Comparison of ENCODE assay signal across 8 cellular contexts in the genomic region with DNA sequence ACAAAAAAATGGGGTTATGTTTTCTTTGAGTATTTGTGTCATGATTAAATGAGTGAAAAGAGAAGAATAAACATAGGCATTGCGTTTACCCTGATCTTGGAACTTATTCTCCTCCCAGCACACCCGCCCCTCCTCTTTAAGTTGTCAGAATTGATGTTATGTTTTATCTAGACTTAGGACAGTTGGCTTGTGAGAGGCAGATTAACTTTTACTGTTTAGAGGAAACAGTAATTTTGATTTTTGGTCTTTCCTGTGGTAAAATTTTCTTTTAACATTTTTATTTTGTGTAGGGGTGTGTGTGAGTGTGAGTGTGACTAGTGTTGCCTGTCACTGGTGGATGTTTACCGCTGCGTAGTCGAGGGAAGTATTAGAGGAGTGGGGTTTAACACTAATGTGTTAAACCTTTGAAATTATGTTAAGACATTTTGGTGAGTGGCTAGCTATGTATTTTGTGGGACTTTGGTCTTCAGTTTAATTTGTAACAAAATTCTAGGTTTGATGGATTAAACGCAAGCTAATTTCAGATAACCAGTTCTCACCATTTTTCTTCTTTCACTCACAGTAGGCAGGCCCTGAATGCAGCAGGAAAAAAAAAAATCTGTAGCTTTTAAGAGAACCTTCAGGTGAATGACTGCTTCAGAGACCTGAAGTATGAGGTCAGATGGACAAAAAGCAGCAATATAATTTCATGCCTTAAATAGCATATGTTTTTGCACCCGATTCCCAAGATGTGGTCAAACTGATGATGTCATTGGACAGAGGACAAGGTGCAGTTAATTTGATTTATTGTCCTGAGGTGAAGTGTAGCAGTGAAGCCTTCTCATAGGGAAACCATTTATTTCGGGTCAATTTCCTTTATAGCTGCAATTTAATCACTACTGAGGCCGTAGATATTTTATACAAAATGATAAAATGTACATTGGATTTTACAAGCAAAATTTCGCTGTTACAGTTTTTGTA. TPM values are rescaled to one million over a fixed set of nuclear protein-coding genes. Genes with fewer than 3 reads are reported as not detected.
DNase-seq lines count a peak whose midpoint lies in the region; ATAC-seq and TF ChIP-seq lines count a peak whose summit lies in the region.

No MANE protein-coding gene starts in this region.

- H3K27ac ChIP-seq in left ventricle myocardium inferior (replicated peaks) = peak overlapping the region; percentile 96
- peak overlapping the region; percentile 95 for H3K27ac ChIP-seq in upper lobe of right lung

- no peaks in the 10 kb centered on the region for H3K27me3 Mint-ChIP-seq in activated B cell treated with CpG ODN at 0.5 μM for 24 hours

- no peaks in the 10 kb centered on the region for H3K9me3 Mint-ChIP-seq in activated B cell treated with CpG ODN at 0.5 μM for 24 hours

- POLR2A ChIA-PET in activated B cell treated with CpG ODN at 0.5 μM for 24 hours (lab: Charles Lee) = interaction anchor here (1.3 to 3.6 kb wide), 7 partner anchors 9 to 712 kb away, joined by 3 to 51 read pairs (median 6); a partner anchor contains a TSS

- DNase-seq in left ventricle myocardium inferior (no peak), left cardiac atrium (no peak), activated B cell treated with CpG ODN at 0.5 μM for 24 hours (no peak), kidney glomerular epithelial cell (lab: John Stamatoyannopoulos, UW) (peak; percentile 68), upper lobe of right lung (no peak), AG08396 (ENCODE audit: low spot score) (no peak)
- no peak for DNase-seq in stimulated activated CD4-positive, alpha-beta T cell treated with anti-CD3 and anti-CD28 coated beads, Interleukin-4, amount 100 ng/mL, for 1 hour

- H3K27me3 ChIP-seq in left ventricle myocardium inferior (ENCODE audit: low read depth) (no peaks in the 10 kb centered on the region), upper lobe of right lung (no peaks in the 10 kb centered on the region)

- H3K4me1 ChIP-seq in left ventricle myocardium inferior = peaks cover 74% of the 10 kb centered on the region
- peaks cover 23% of the 10 kb centered on the region for H3K4me1 ChIP-seq in upper lobe of right lung

- H3K27ac Mint-ChIP-seq in activated B cell treated with CpG ODN at 0.5 μM for 24 hours = peak overlapping the region; percentile 98

- intact Hi-C loops in left ventricle myocardium inferior (cut with micrococcal nuclease) = no loop called here
- intact Hi-C loops in left cardiac atrium (cut with DNase I) = loop anchor here in 1 of 2 donors (10.0 kb wide), 1 partner anchor 159 kb away; no protein-coding TSS in a partner anchor
- intact Hi-C loops in activated B cell treated with CpG ODN at 0.5 μM for 24 hours (cut with micrococcal nuclease) = loop anchor here (2.0 to 10.0 kb wide), 5 partner anchors 15 to 1589 kb away; a partner anchor contains a TSS
- intact Hi-C loops in upper lobe of right lung (cut with DNase I) = no loop called here

- peaks cover 11% of the 10 kb centered on the region for H3K36me3 Mint-ChIP-seq in activated B cell treated with CpG ODN at 0.5 μM for 24 hours (ENCODE audit: low read depth)

- H3K4me1 Mint-ChIP-seq in activated B cell treated with CpG ODN at 0.5 μM for 24 hours = peaks cover 56% of the 10 kb centered on the region

- TF ChIP-seq CTCF in left ventricle myocardium inferior (IDR thresholded peaks at IDR 0.05; ENCODE audit: borderline replicate concordance) (no peak), activated B cell treated with CpG ODN at 0.5 μM for 24 hours (IDR thresholded peaks at IDR 0.05) (no peak), upper lobe of right lung (IDR thresholded peaks at IDR 0.05) (no peak)

- H3K4me3 Mint-ChIP-seq in activated B cell treated with CpG ODN at 0.5 μM for 24 hours = peak overlapping the region; percentile 9

- H3K4me3 ChIP-seq in left ventricle myocardium inferior (peak overlapping the region; percentile 99), upper lobe of right lung (peak overlapping the region; percentile 85)

- no peaks in the 10 kb centered on the region for H3K9me3 ChIP-seq in left ventricle myocardium inferior (replicated peaks)
- no peaks in the 10 kb centered on the region for H3K9me3 ChIP-seq in upper lobe of right lung

- H3K36me3 ChIP-seq in left ventricle myocardium inferior = no peaks in the 10 kb centered on the region
- no peaks in the 10 kb centered on the region for H3K36me3 ChIP-seq in upper lobe of right lung

- ATAC-seq in left cardiac atrium (no peak), activated B cell treated with CpG ODN at 0.5 μM for 24 hours (ENCODE audit: low read depth) (no peak), upper lobe of right lung (no peak), HG03159 (IDR thresholded peaks at IDR 0.05; ENCODE audit: unreplicated experiment) (no peak)

- CTCF ChIA-PET in activated B cell treated with CpG ODN at 0.5 μM for 24 hours (lab: Charles Lee) = no interaction called here

RNA-seq across cellular contexts. Expression of a gene that starts 2.7 kb away (rescaled TPM):
- 7.5 TPM for total RNA-seq in left ventricle myocardium inferior
- 1 to 10 TPM; 7.6 to 9.5 TPM for total RNA-seq in left cardiac atrium
- total RNA-seq in activated B cell treated with CpG ODN at 0.5 μM for 24 hours = 30.5 and 35.5 TPM in 2 replicates
- 15.3 TPM for total RNA-seq in upper lobe of right lung
